8 cellular contexts compared by ENCODE assay signal in genomic region chr1:1430114-1430982, GRCh38. TPM values are rescaled to one million over a fixed set of nuclear protein-coding genes. Genes with fewer than 3 reads are reported as not detected.
DNase-seq lines count a peak whose midpoint lies in the region; ATAC-seq and TF ChIP-seq lines count a peak whose summit lies in the region.

No MANE protein-coding gene starts in this region.

- H3K27me3 ChIP-seq in ascending aorta, result no peaks in the 10 kb centered on the region
- H3K27me3 ChIP-seq in skeletal muscle tissue (ENCODE audit: control insufficient read depth in 3 of 3, insufficient read depth in 3 of 3, low read length in 3 of 3), result peaks cover 0 to 17% (median 5%) of the 10 kb centered on the region in 3 donors

- DNase-seq in GM20000 (ENCODE audit: low spot score) (peak; percentile 22), ascending aorta (ENCODE audit: low spot score in 2 of 2) (peak in 1 of 2 donors; percentile 75), hypothalamus (lab: John Stamatoyannopoulos, UW) (peak in 44 of 51 donors; percentile 29 to 85 (median 59)), T-helper 9 cell (no peak), GF-D8 (lab: John Stamatoyannopoulos, UW) (no peak)
- DNase-seq in stimulated activated CD4-positive, alpha-beta T cell treated with anti-CD3 and anti-CD28 coated beads, Interleukin-4, amount 100 ng/mL, for 24 hours, result no peak

- no peak for ATAC-seq in HG03378 (IDR thresholded peaks at IDR 0.05; ENCODE audit: unreplicated experiment)

- no peaks in the 10 kb centered on the region for H3K36me3 ChIP-seq in ascending aorta
- H3K36me3 ChIP-seq in skeletal muscle tissue (ENCODE audit: control insufficient read depth in 3 of 3, insufficient read depth in 3 of 3, low read length in 3 of 3), result no peaks in the 10 kb centered on the region

- TF ChIP-seq CTCF in GM20000 (IDR thresholded peaks at IDR 0.05; ENCODE audit: extremely low read depth, missing control alignments) (no peak), ascending aorta (IDR thresholded peaks at IDR 0.05) (peak in 1 of 3 experiments; percentile 15)

- peak overlapping the region in 2 of 3 donors; percentile 40 to 51 for H3K9ac ChIP-seq in skeletal muscle tissue (ENCODE audit: low read depth in 1 of 3, low read length in 3 of 3)

- H3K27ac ChIP-seq in ascending aorta, result peak overlapping the region; percentile 81 to 82
- H3K27ac ChIP-seq in skeletal muscle tissue (ENCODE audit: low read depth, low read length), result peak overlapping the region; percentile 72

- intact Hi-C loops in ascending aorta (cut with DNase I), result no loop called here

- H3K4me3 ChIP-seq in ascending aorta (no peak overlapping the region), skeletal muscle tissue (ENCODE audit: low read length in 3 of 3) (no peak overlapping the region)

- H3K9me3 ChIP-seq in ascending aorta (no peaks in the 10 kb centered on the region), skeletal muscle tissue (ENCODE audit: control insufficient read depth in 3 of 3, low read length in 3 of 3) (no peaks in the 10 kb centered on the region)

- peaks cover 11 to 24% of the 10 kb centered on the region in 2 donors for H3K4me1 ChIP-seq in ascending aorta
- peaks cover 43 to 50% (median 49%) of the 10 kb centered on the region in 3 donors for H3K4me1 ChIP-seq in skeletal muscle tissue (ENCODE audit: control insufficient read depth in 3 of 3, insufficient read depth in 3 of 3, low read length in 3 of 3)

RNA-seq across cellular contexts. Expression of gene VWA1, which starts 5.1 kb away (rescaled TPM):
- 79.0 TPM for total RNA-seq in ascending aorta
- 11.0 TPM for total RNA-seq in skeletal muscle tissue

RNA-seq across cellular contexts. Expression of gene ANKRD65, which starts 9.3 kb away (rescaled TPM):
- total RNA-seq in ascending aorta (12.5 TPM), skeletal muscle tissue (5.7 TPM)

RNA-seq across cellular contexts. Expression of gene ATAD3C, which starts 19.1 kb away (rescaled TPM):
- total RNA-seq in ascending aorta (not detected), skeletal muscle tissue (not detected)

RNA-seq across cellular contexts. Expression of gene MRPL20, which starts 23.3 kb away (rescaled TPM):
- 63.4 TPM for total RNA-seq in ascending aorta
- total RNA-seq in skeletal muscle tissue, result 75.7 TPM

RNA-seq across cellular contexts. Expression of gene CCNL2, which starts 31.2 kb away (rescaled TPM):
- total RNA-seq in ascending aorta (150 TPM), skeletal muscle tissue (55.3 TPM)

Comparison
In these comparisons a context has a peak if more than half of its experiments do, and no peak if none do; other contexts are left out.
1. DNase-seq: peak in GM20000 (single experiment) and hypothalamus (44 of 51); none in T-helper 9 cell (single experiment), GF-D8 (single experiment) and stimulated activated CD4-positive, alpha-beta T cell treated with anti-CD3 and anti-CD28 coated beads, Interleukin-4, amount 100 ng/mL, for 24 hours (single experiment).